9 cellular contexts compared by ENCODE assay signal in genomic region chr12:18861287-18861858, GRCh38.
DNase-seq lines count a peak whose midpoint lies in the region; ATAC-seq, FAIRE-seq and TF ChIP-seq lines count a peak whose summit lies in the region.
"Had no signal": no experiment of that assay in that cellular context is flagged by ENCODE, and none has a peak within 500 bp of the region (broad histone marks: within the 10 kb centered on the region; RNA-seq: fewer than 3 reads in every experiment).

No MANE protein-coding gene starts in this region.

- H3K4me3 ChIP-seq in GM12878 (no peak overlapping the region), mucosa of descending colon (no peak overlapping the region)

- H3K36me3 ChIP-seq in GM12878 (ENCODE audit: control insufficient read depth in 2 of 2, insufficient read depth in 2 of 2, low read length in 1 of 2): no peaks in the 10 kb centered on the region
- no peaks in the 10 kb centered on the region for H3K36me3 ChIP-seq in mucosa of descending colon (ENCODE audit: low read depth)

- no TSS peak for BruUV-seq in GM12878 (replicated peaks; lab: Mats Ljungman, UMichigan)

- RAD21 ChIA-PET in GM12878 (lab: Charles Lee; ENCODE audit: unreplicated experiment): interaction anchor here (1.1 kb wide), 1 partner anchor 324 kb away, joined by 4 read pairs; no protein-coding TSS in a partner anchor

- WGBS in GM12878 (ENCODE audit: insufficient coverage, insufficient replicate concordance, low lambda C conversion rate, missing lambda C conversion rate): 54% methylated on average over 3 of the region's 3 CpGs

- H3K27ac ChIP-seq in GM12878 (ENCODE audit: control insufficient read depth, insufficient read depth): no peak overlapping the region

- no peak overlapping the region for H3K9ac ChIP-seq in GM12878 (ENCODE audit: control insufficient read depth, insufficient read depth, low read length)

- in situ Hi-C loops in GM12878 (cut with MboI): no loop called here

- POLR2A ChIA-PET in GM12878 (lab: Charles Lee): no interaction called here

- no peak overlapping the region for H2AFZ ChIP-seq in GM12878 (ENCODE audit: control insufficient read depth, low read depth, low read length)

- no peaks in the 10 kb centered on the region for H3K79me2 ChIP-seq in GM12878 (ENCODE audit: control insufficient read depth, insufficient read depth, low read length)

- H3K4me2 ChIP-seq in GM12878 (ENCODE audit: control insufficient read depth, insufficient read depth): no peak overlapping the region

- CTCF ChIA-PET in GM12878 (lab: Yijun Ruan, JAX): interaction anchor here (1.9 to 3.3 kb wide), 2 partner anchors 324 to 430 kb away, joined by 5 to 20 read pairs; no protein-coding TSS in a partner anchor

- H3K4me1 ChIP-seq in GM12878 (ENCODE audit: control insufficient read depth, insufficient read depth, low read length) (no peaks in the 10 kb centered on the region), mucosa of descending colon (ENCODE audit: low read depth) (no peaks in the 10 kb centered on the region)

- H3K9me3 ChIP-seq in GM12878 (replicated peaks; ENCODE audit: control insufficient read depth, insufficient read depth, low read length) (no peaks in the 10 kb centered on the region), mucosa of descending colon (no peaks in the 10 kb centered on the region)

- TF ChIP-seq EP300 in GM12878 (IDR thresholded peaks at IDR 0.05; ENCODE audit: borderline replicate concordance in 1 of 2, control insufficient read depth in 1 of 2, low read depth in 2 of 2, low read length in 2 of 2): no peak

- DNase-seq in DMS53 (lab: John Stamatoyannopoulos, UW) (peak; percentile 84), LHCN-M2 (ENCODE audit: low read depth) (peak; percentile 26), GM12878 (ENCODE audit: low read depth, low spot score) (no peak), mucosa of descending colon (peak in 1 of 3 donors; percentile 20), inferior parietal cortex (ENCODE audit: extremely low spot score) (no peak)
- no peak for DNase-seq in activated CD4-positive, CD25-positive, alpha-beta regulatory T cell (lab: John Stamatoyannopoulos, UW)
- DNase-seq: activated CD4-positive, alpha-beta memory T cell treated with anti-CD3 and anti-CD28 coated beads for 36 hours had no signal

- SMC1A ChIA-PET in GM12878 (lab: Charles Lee; ENCODE audit: uncharacterized antibody, unreplicated experiment): interaction anchor here (0.7 to 3.4 kb wide), 2 partner anchors 324 to 577 kb away, joined by 3 to 17 read pairs; no protein-coding TSS in a partner anchor

- ATAC-seq in GM12878 (peak; percentile 42; the same call in 1 of the 3 replicates), mucosa of descending colon (no peak), HG03342 (IDR thresholded peaks at IDR 0.05; ENCODE audit: unreplicated experiment) (no peak), GM21390 (IDR thresholded peaks at IDR 0.05; ENCODE audit: unreplicated experiment) (no peak)

- intact Hi-C loops in GM12878 (cut with micrococcal nuclease; ENCODE audit: unreplicated experiment) (loop anchor here (1.0 kb wide), 2 partner anchors 325 to 427 kb away; no protein-coding TSS in a partner anchor), mucosa of descending colon (cut with DNase I, micrococcal nuclease) (loop anchor here in 1 of 2 donors (5.0 kb wide), 1 partner anchor 326 kb away; no protein-coding TSS in a partner anchor)

- no peak for FAIRE-seq in GM12878 (lab: Jason Lieb, UNC)

- TF ChIP-seq RAD21 in GM12878 (IDR thresholded peaks at IDR 0.05; ENCODE audit: insufficient read depth, low read depth, low read length): no peak

- no peak for TF ChIP-seq POLR2A in GM12878 (IDR thresholded peaks at IDR 0.05; ENCODE audit: low read depth, low read length)

- TF ChIP-seq CTCF in GM12878 (IDR thresholded peaks at IDR 0.05 in 2 of 3, conservative IDR thresholded peaks at IDR 0.05 in 1 of 3; ENCODE audit: control insufficient read depth in 2 of 3, extremely low read depth in 1 of 3, insufficient read depth in 1 of 3, low read depth in 3 of 3, low read length in 3 of 3) (peak; percentile 22 to 33 (median 29); a peak in 2 of 6 replicates), mucosa of descending colon (IDR thresholded peaks at IDR 0.05) (peak; percentile 25)

- no peaks in the 10 kb centered on the region for H3K27me3 ChIP-seq in GM12878 (replicated peaks in 1 of 2; ENCODE audit: control insufficient read depth in 2 of 2, insufficient read depth in 2 of 2, low read length in 1 of 2)

- no peaks in the 10 kb centered on the region for H4K20me1 ChIP-seq in GM12878 (ENCODE audit: control insufficient read depth, insufficient read depth)

TF ChIP-seq in GM12878, 131 proteins besides CTCF, POLR2A, EP300 and RAD21 (continues in another document):
- TF ChIP-seq FOS (IDR thresholded peaks at IDR 0.05; ENCODE audit: borderline replicate concordance, extremely low read depth, insufficient read length) (no peak), ATF7 (IDR thresholded peaks at IDR 0.05; ENCODE audit: low read depth) (no peak), ZBTB40 (IDR thresholded peaks at IDR 0.05; ENCODE audit: borderline replicate concordance) (no peak), NR2C1 (IDR thresholded peaks at IDR 0.05) (no peak), BMI1 (IDR thresholded peaks at IDR 0.05; ENCODE audit: borderline replicate concordance) (no peak), LARP7 (IDR thresholded peaks at IDR 0.05) (no peak), SREBF1 (IDR thresholded peaks at IDR 0.05; ENCODE audit: low read length) (no peak), ZNF207 (IDR thresholded peaks at IDR 0.05; ENCODE audit: borderline replicate concordance) (no peak), SMARCA5 (IDR thresholded peaks at IDR 0.05) (no peak), SUPT20H (IDR thresholded peaks at IDR 0.05; ENCODE audit: borderline replicate concordance, control insufficient read depth, low read depth, low read length) (no peak)
- TF ChIP-seq, protein P1, sequence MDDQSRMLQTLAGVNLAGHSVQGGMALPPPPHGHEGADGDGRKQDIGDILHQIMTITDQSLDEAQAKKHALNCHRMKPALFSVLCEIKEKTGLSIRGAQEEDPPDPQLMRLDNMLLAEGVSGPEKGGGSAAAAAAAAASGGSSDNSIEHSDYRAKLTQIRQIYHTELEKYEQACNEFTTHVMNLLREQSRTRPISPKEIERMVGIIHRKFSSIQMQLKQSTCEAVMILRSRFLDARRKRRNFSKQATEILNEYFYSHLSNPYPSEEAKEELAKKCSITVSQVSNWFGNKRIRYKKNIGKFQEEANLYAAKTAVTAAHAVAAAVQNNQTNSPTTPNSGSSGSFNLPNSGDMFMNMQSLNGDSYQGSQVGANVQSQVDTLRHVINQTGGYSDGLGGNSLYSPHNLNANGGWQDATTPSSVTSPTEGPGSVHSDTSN (IDR thresholded peaks at IDR 0.05; ENCODE audit: insufficient replicate concordance, low read depth, low read length): no peak
- TF ChIP-seq, protein P2, sequence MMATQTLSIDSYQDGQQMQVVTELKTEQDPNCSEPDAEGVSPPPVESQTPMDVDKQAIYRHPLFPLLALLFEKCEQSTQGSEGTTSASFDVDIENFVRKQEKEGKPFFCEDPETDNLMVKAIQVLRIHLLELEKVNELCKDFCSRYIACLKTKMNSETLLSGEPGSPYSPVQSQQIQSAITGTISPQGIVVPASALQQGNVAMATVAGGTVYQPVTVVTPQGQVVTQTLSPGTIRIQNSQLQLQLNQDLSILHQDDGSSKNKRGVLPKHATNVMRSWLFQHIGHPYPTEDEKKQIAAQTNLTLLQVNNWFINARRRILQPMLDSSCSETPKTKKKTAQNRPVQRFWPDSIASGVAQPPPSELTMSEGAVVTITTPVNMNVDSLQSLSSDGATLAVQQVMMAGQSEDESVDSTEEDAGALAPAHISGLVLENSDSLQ (IDR thresholded peaks at IDR 0.05): no peak

Comparison
In these comparisons a context has a peak if more than half of its experiments do, and no peak if none do; other contexts are left out.
1. DNase-seq: peak in DMS53 (single experiment) and LHCN-M2 (single experiment); none in GM12878 (single experiment), inferior parietal cortex (single experiment) and activated CD4-positive, CD25-positive, alpha-beta regulatory T cell (0 of 4).